Comparison of ENCODE assay signal across 1 cellular context in genomic region chr19:45883881-45884681, GRCh38.
A peak's percentile ranks its signal among the peaks of the same experiment; 100 is the strongest.
TF ChIP-seq lines count a peak whose summit lies in the region.

No MANE protein-coding gene starts in this region.

TF ChIP-seq in HepG2, 621 proteins besides CTCF, POLR2A, EP300 and RAD21 (continues in another document):
- TF ChIP-seq ZNF790 (CRISPR knock-in tag; IDR thresholded peaks at IDR 0.05; ENCODE audit: borderline replicate concordance) = 0 out of 2 replicates have a peak, but pooled peaks have one; percentile 33
- no peak for TF ChIP-seq ZNF704 (CRISPR knock-in tag; IDR thresholded peaks at IDR 0.05; ENCODE audit: borderline replicate concordance)
- no peak for TF ChIP-seq ZNF772 (CRISPR knock-in tag; IDR thresholded peaks at IDR 0.05)
- TF ChIP-seq ZNF18 (CRISPR knock-in tag; IDR thresholded peaks at IDR 0.05; ENCODE audit: insufficient replicate concordance) = no peak
- 0 out of 2 replicates have a peak, but pooled peaks have one; percentile 19 for TF ChIP-seq ZNF816 (CRISPR knock-in tag; IDR thresholded peaks at IDR 0.05; ENCODE audit: borderline replicate concordance)
- no peak for TF ChIP-seq RELA (CRISPR knock-in tag; IDR thresholded peaks at IDR 0.05)
- TF ChIP-seq ZNF781 (CRISPR knock-in tag; IDR thresholded peaks at IDR 0.05; ENCODE audit: borderline replicate concordance, not compliant biosample characterization) = no peak
- TF ChIP-seq ZNF652 (CRISPR knock-in tag; IDR thresholded peaks at IDR 0.05; ENCODE audit: borderline replicate concordance, low read depth) = no peak
- peak; percentile 59; the same call in 1 of the 2 replicates for TF ChIP-seq ZNF850 (CRISPR knock-in tag; conservative IDR thresholded peaks at IDR 0.05)
- 0 out of 2 replicates have a peak, but pooled peaks have one; percentile 31 for TF ChIP-seq MTERF4 (CRISPR knock-in tag; IDR thresholded peaks at IDR 0.05)
- TF ChIP-seq DBP (CRISPR knock-in tag; IDR thresholded peaks at IDR 0.05; ENCODE audit: not compliant biosample characterization) = no peak
- TF ChIP-seq ZBTB33 (CRISPR knock-in tag; IDR thresholded peaks at IDR 0.05) = peak; percentile 38; the same call in 1 of the 2 replicates
- no peak for TF ChIP-seq ZFP36L2 (CRISPR knock-in tag; IDR thresholded peaks at IDR 0.05)
- no peak for TF ChIP-seq ZIK1 (CRISPR knock-in tag; IDR thresholded peaks at IDR 0.05; ENCODE audit: borderline replicate concordance, low read depth)
- no peak for TF ChIP-seq ZNF788 (CRISPR knock-in tag; IDR thresholded peaks at IDR 0.05; ENCODE audit: borderline replicate concordance)
- TF ChIP-seq BRF2 (CRISPR knock-in tag; IDR thresholded peaks at IDR 0.05) = 0 out of 2 replicates have a peak, but pooled peaks have one; percentile 9
- TF ChIP-seq ZNF468 (CRISPR knock-in tag; IDR thresholded peaks at IDR 0.05) = no peak
- TF ChIP-seq NFATC3 (CRISPR knock-in tag; IDR thresholded peaks at IDR 0.05) = no peak
- no peak for TF ChIP-seq SALL2 (CRISPR knock-in tag; IDR thresholded peaks at IDR 0.05)
- TF ChIP-seq ZNF619 (CRISPR knock-in tag; IDR thresholded peaks at IDR 0.05) = no peak
- 0 out of 2 replicates have a peak, but pooled peaks have one; percentile 26 for TF ChIP-seq AHDC1 (CRISPR knock-in tag; IDR thresholded peaks at IDR 0.05; ENCODE audit: borderline replicate concordance)
- TF ChIP-seq ZC3H13 (CRISPR knock-in tag; IDR thresholded peaks at IDR 0.05) = peak; percentile 89; the same call in 1 of the 2 replicates
- TF ChIP-seq ZNF101 (CRISPR knock-in tag; IDR thresholded peaks at IDR 0.05; ENCODE audit: borderline replicate concordance, low read depth) = no peak
- peak; percentile 76 for TF ChIP-seq RBFOX2 (IDR thresholded peaks at IDR 0.05; ENCODE audit: low read depth, low read length)
- no peak for TF ChIP-seq ZFP41 (CRISPR knock-in tag; IDR thresholded peaks at IDR 0.05; ENCODE audit: borderline replicate concordance)
- TF ChIP-seq CHD4 (IDR thresholded peaks at IDR 0.05; ENCODE audit: borderline replicate concordance, low read length) = no peak
- 0 out of 2 replicates have a peak, but pooled peaks have one; percentile 18 for TF ChIP-seq IRX3 (CRISPR knock-in tag; IDR thresholded peaks at IDR 0.05; ENCODE audit: borderline replicate concordance, low read depth)
- peak; percentile 85 for TF ChIP-seq AGO2 (optimal IDR thresholded peaks at IDR 0.05; ENCODE audit: low read depth, low read length)
- no peak for TF ChIP-seq SMAD3 (CRISPR knock-in tag; IDR thresholded peaks at IDR 0.05)
- peak; percentile 44; the same call in 1 of the 2 replicates for TF ChIP-seq ZNF318 (CRISPR knock-in tag; IDR thresholded peaks at IDR 0.05)
- no peak for TF ChIP-seq ZNF577 (CRISPR knock-in tag; IDR thresholded peaks at IDR 0.05; ENCODE audit: borderline replicate concordance, low read depth)
- 0 out of 2 replicates have a peak, but pooled peaks have one; percentile 29 for TF ChIP-seq BCL3 (CRISPR knock-in tag; IDR thresholded peaks at IDR 0.05)
- TF ChIP-seq HNRNPL (IDR thresholded peaks at IDR 0.05; ENCODE audit: low read depth, low read length) = peak; percentile 80
